1 cellular context compared by ENCODE assay signal in genomic region chr20:54189630-54190029, GRCh38.
A peak's percentile ranks its signal among the peaks of the same experiment; 100 is the strongest.
TF ChIP-seq lines count a peak whose summit lies in the region.

No MANE protein-coding gene starts in this region.

TF ChIP-seq in HepG2, 621 proteins besides CTCF, POLR2A, EP300 and RAD21:
- TF ChIP-seq SMAD3 (CRISPR knock-in tag; IDR thresholded peaks at IDR 0.05) (no peak), ZNF644 (CRISPR knock-in tag; IDR thresholded peaks at IDR 0.05; ENCODE audit: low read depth) (no peak), CREB3 (CRISPR knock-in tag; IDR thresholded peaks at IDR 0.05) (no peak), PPARG (CRISPR knock-in tag; conservative IDR thresholded peaks at IDR 0.05) (no peak), ARID5B (CRISPR knock-in tag; IDR thresholded peaks at IDR 0.05) (no peak), ZFP82 (CRISPR knock-in tag; IDR thresholded peaks at IDR 0.05; ENCODE audit: borderline replicate concordance) (no peak), NFE2L2 (IDR thresholded peaks at IDR 0.05; ENCODE audit: low read length) (0 out of 2 replicates have a peak, but pooled peaks have one; percentile 45), ZNF382 (CRISPR knock-in tag; IDR thresholded peaks at IDR 0.05; ENCODE audit: borderline replicate concordance) (no peak), DMTF1 (CRISPR knock-in tag; IDR thresholded peaks at IDR 0.05) (no peak)
TF ChIP-seq in HepG2: peak in this region for 1.
